Comparison of ENCODE assay signal across 1 cellular context in the genomic region with DNA sequence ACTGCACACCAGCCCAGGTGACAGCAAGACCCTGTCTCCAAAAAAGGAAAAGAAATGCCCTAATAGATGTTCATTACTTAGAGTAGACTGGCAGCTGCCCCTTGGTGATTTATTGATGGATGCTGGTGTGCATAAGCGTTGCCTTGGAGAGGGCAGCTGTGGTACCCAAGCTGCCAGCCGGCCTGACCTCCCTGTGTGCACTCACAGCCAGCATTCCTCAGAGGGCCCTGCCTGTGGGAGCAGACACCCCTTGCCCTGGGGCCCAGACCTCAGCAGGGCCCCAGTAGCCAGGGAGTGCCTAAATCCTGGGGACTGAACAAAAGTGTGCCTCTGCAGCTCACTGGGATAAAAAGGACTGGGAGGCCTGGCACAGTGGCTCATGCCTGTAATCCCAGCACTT.
TF ChIP-seq lines count a peak whose summit lies in the region.

No MANE protein-coding gene starts in this region.

TF ChIP-seq in GM12891, 5 proteins besides CTCF, POLR2A, EP300 and RAD21:
- TF ChIP-seq PAX5 (IDR thresholded peaks at IDR 0.05; ENCODE audit: insufficient read depth, low read length, severe bottlenecking), result no peak
- no peak for TF ChIP-seq TAF1 (IDR thresholded peaks at IDR 0.05; ENCODE audit: low read depth, low read length)
- TF ChIP-seq POLR2AphosphoS5 (IDR thresholded peaks at IDR 0.05; ENCODE audit: low read depth, low read length), result no peak
- TF ChIP-seq SPI1 (IDR thresholded peaks at IDR 0.05; ENCODE audit: low read depth, low read length), result no peak
- no peak for TF ChIP-seq POU2F2 (IDR thresholded peaks at IDR 0.05; ENCODE audit: low read depth, low read length)
